In the genomic region with DNA sequence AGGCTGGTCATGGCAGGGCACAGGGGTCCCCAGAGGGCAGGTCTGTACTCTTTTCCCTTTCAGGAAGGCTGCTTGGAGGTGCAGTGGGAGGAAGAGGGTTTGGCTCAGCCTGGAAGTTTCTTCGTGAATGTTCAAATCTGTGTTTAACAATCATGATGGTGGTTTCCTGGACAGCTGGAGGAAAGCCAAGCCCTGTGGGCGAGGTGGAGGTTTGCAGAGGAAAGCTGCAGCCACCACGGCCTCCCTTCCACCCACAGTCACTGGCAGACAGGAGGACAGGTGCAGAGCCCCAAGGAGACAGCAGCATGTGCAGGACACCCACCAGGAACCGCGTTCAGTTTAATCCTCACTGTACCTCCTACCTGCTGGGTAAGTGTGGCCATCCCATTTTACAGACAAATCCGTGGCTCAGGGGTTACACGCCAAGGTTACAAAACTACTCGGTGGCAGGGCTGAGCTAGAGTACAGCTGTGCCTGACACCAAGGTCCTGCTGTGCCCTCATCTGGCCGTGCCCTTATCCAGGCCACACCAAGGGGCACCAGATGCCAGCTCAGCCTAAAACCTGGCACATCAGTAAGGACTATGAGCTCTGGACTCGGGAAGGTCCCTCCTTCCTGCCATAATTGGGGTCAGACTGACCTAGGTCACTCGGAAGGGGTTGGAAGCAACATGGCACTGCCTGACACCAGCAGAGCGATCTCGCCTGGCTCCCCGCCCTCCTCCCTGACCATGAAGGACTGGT, we compare ENCODE assay signal across 12 cellular contexts. TPM values are rescaled to one million over a fixed set of nuclear protein-coding genes. Genes with fewer than 3 reads are reported as not detected.
DNase-seq lines count a peak whose midpoint lies in the region; ATAC-seq and TF ChIP-seq lines count a peak whose summit lies in the region.
"Had no signal": no experiment of that assay in that cellular context is flagged by ENCODE, and none has a peak within 500 bp of the region (broad histone marks: within the 10 kb centered on the region; RNA-seq: fewer than 3 reads in every experiment).

No MANE protein-coding gene starts in this region.

- CTCF ChIA-PET in CD4-positive, alpha-beta T cell (lab: Charles Lee) = no interaction called here

- H3K27me3 Mint-ChIP-seq in CD4-positive, alpha-beta T cell = no peaks in the 10 kb centered on the region
- no peaks in the 10 kb centered on the region for H3K27me3 Mint-ChIP-seq in activated T-helper 17 cell treated with anti-CD3 and anti-CD28 coated beads, Interleukin-2, amount 50 U/mL, for 72 hours

- intact Hi-C loops in CD4-positive, alpha-beta T cell (cut with DNase I, micrococcal nuclease) = no loop called here

- POLR2A ChIA-PET in CD4-positive, alpha-beta T cell (lab: Charles Lee) = no interaction called here

- no peak overlapping the region for H3K27ac ChIP-seq in CD4-positive, alpha-beta T cell (ENCODE audit: low read depth, low read length)
- H3K27ac ChIP-seq: cardiac muscle cell had no signal

- no peaks in the 10 kb centered on the region for H3K9me3 ChIP-seq in CD4-positive, alpha-beta T cell (ENCODE audit: control insufficient read depth, low read length)

- no peak overlapping the region for H3K4me3 Mint-ChIP-seq in CD4-positive, alpha-beta T cell
- H3K4me3 Mint-ChIP-seq in activated T-helper 17 cell treated with anti-CD3 and anti-CD28 coated beads, Interleukin-2, amount 50 U/mL, for 72 hours = no peak overlapping the region
- H3K4me3 Mint-ChIP-seq: activated T-cell treated with anti-CD3 and anti-CD28 coated beads, Interleukin-2, amount 50 U/mL, for 4 hours had no signal

- ATAC-seq in CD4-positive, alpha-beta T cell (ENCODE audit: poor library complexity) = no peak
- no peak for ATAC-seq in activated T-helper 17 cell treated with anti-CD3 and anti-CD28 coated beads, Interleukin-2, amount 50 U/mL, for 72 hours (replicated peaks)
- no peak for ATAC-seq in HG03196 (IDR thresholded peaks at IDR 0.05; ENCODE audit: unreplicated experiment)
- no peak for ATAC-seq in GM21515 (IDR thresholded peaks at IDR 0.05; ENCODE audit: unreplicated experiment)
- ATAC-seq: activated T-cell treated with anti-CD3 and anti-CD28 coated beads, Interleukin-2, amount 50 U/mL, for 4 hours had no signal

- H3K9me3 Mint-ChIP-seq in CD4-positive, alpha-beta T cell = no peaks in the 10 kb centered on the region
- no peaks in the 10 kb centered on the region for H3K9me3 Mint-ChIP-seq in activated T-helper 17 cell treated with anti-CD3 and anti-CD28 coated beads, Interleukin-2, amount 50 U/mL, for 72 hours
- H3K9me3 Mint-ChIP-seq: activated T-cell treated with anti-CD3 and anti-CD28 coated beads, Interleukin-2, amount 50 U/mL, for 4 hours had no signal

- peaks cover 73% of the 10 kb centered on the region for H3K36me3 Mint-ChIP-seq in CD4-positive, alpha-beta T cell (ENCODE audit: low read depth)
- peaks cover 80% of the 10 kb centered on the region for H3K36me3 Mint-ChIP-seq in activated T-helper 17 cell treated with anti-CD3 and anti-CD28 coated beads, Interleukin-2, amount 50 U/mL, for 72 hours (ENCODE audit: low read depth)

- TF ChIP-seq CTCF in CD4-positive, alpha-beta T cell (IDR thresholded peaks at IDR 0.05) = no peak

- H3K27me3 ChIP-seq in CD4-positive, alpha-beta T cell (ENCODE audit: control insufficient read depth, insufficient read depth, low read length) = no peaks in the 10 kb centered on the region
- H3K27me3 ChIP-seq: cardiac muscle cell had no signal

- H3K4me1 Mint-ChIP-seq in CD4-positive, alpha-beta T cell (ENCODE audit: low read depth) = peaks cover 24% of the 10 kb centered on the region
- peaks cover 15% of the 10 kb centered on the region for H3K4me1 Mint-ChIP-seq in activated T-helper 17 cell treated with anti-CD3 and anti-CD28 coated beads, Interleukin-2, amount 50 U/mL, for 72 hours

- no peak for DNase-seq in CD4-positive, alpha-beta T cell
- DNase-seq in GF-D8 (lab: John Stamatoyannopoulos, UW) = peak; percentile 11
- peak; percentile 60 for DNase-seq in glomerular visceral epithelial cell (ENCODE audit: extremely low spot score)
- no peak for DNase-seq in NCI-H2171 treated with DMSO at 0.1 percent for 48 hours (lab: John Stamatoyannopoulos, UW)
- no peak for DNase-seq in DMS 273 (lab: John Stamatoyannopoulos, UW; ENCODE audit: unreplicated experiment)
- DNase-seq: activated T-cell treated with anti-CD3 and anti-CD28 coated beads, Interleukin-2, amount 50 U/mL, for 4 hours; NCI-H1105; NCI-H524 had no signal

- peak overlapping the region; percentile 21 for H3K27ac Mint-ChIP-seq in CD4-positive, alpha-beta T cell
- H3K27ac Mint-ChIP-seq in activated T-helper 17 cell treated with anti-CD3 and anti-CD28 coated beads, Interleukin-2, amount 50 U/mL, for 72 hours = peak overlapping the region; percentile 37

RNA-seq across cellular contexts. Expression of a gene that starts 34.1 kb away (rescaled TPM):
- 100 to 1,000 TPM; 106 to 110 TPM for total RNA-seq in CD4-positive, alpha-beta T cell
- 100 to 1,000 TPM; 120 to 128 TPM for total RNA-seq in activated T-helper 17 cell treated with anti-CD3 and anti-CD28 coated beads, Interleukin-2, amount 50 U/mL, for 72 hours

RNA-seq across cellular contexts. Expression of a gene that starts 34.2 kb away (rescaled TPM):
- total RNA-seq in CD4-positive, alpha-beta T cell = 1 to 10 TPM; 5.9 to 6.0 TPM
- total RNA-seq in activated T-helper 17 cell treated with anti-CD3 and anti-CD28 coated beads, Interleukin-2, amount 50 U/mL, for 72 hours = 10 to 100 TPM; 19.6 to 44.4 TPM

RNA-seq across cellular contexts. Expression of a gene that starts 58.2 kb away (rescaled TPM):
- total RNA-seq in CD4-positive, alpha-beta T cell = 1 to 10 TPM; 1.1 TPM
- 1 to 10 TPM in 1 of 2 donors, under 1 TPM in 1; 0.63 to 1.7 TPM for total RNA-seq in activated T-helper 17 cell treated with anti-CD3 and anti-CD28 coated beads, Interleukin-2, amount 50 U/mL, for 72 hours

Comparison
In these comparisons a context has a peak if more than half of its experiments do, and no peak if none do; other contexts are left out.
1. DNase-seq: peak in GF-D8 (single experiment) and glomerular visceral epithelial cell (single experiment); none in CD4-positive, alpha-beta T cell (0 of 10), NCI-H2171 treated with DMSO at 0.1 percent for 48 hours (single experiment) and DMS 273 (single experiment).